ENCODE assay signal across 28 cellular contexts in the genomic region with DNA sequence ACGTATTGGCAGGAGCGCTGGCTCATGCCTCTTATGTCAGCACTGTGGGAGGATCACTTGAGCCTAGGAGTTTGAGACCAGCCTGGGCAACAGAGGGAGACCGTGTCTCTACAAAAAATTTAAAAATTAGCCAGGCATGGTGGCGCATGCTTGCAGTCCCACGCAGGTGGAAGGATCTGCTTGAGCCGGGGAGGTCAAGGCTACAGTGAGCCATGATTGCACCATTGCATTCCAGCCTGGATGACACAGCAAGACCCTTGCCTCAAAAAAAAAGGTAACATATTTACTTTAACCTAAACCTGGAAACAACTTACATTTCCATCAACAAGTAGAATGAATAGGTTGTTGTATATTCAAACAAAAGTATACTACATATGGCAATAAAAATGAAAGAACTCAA.
"Had no signal": no experiment of that assay in that cellular context is flagged by ENCODE, and none has a peak within 500 bp of the region (broad histone marks: within the 10 kb centered on the region; RNA-seq: fewer than 3 reads in every experiment).

No MANE protein-coding gene starts in this region.

- H3K4me1 Mint-ChIP-seq: endodermal cell had no signal

- H3K27ac Mint-ChIP-seq: dendritic cell treated with granulocyte-macrophage colony-stimulating factor and Interleukin-4, amounts not matched to agents 40 ng/mL and 50 ng/mL, for 4 days; endodermal cell had no signal

- H3K9me3 ChIP-seq: colonic mucosa, esophagus squamous epithelium, gastrocnemius medialis, gastroesophageal sphincter had no signal

- FAIRE-seq: colon, endometrium, endothelial cell of umbilical vein, frontal cortex had no signal

- H3K4me3 ChIP-seq: colonic mucosa, coronary artery, dorsolateral prefrontal cortex, esophagus squamous epithelium, gastrocnemius medialis, gastroesophageal sphincter, heart left ventricle, heart right ventricle had no signal

- ATAC-seq: effector memory CD8-positive, alpha-beta T cell; esophagus mucosa; foreskin keratinocyte; gastrocnemius medialis; gastroesophageal sphincter; heart left ventricle; heart right ventricle had no signal

- H3K27ac ChIP-seq: colonic mucosa, coronary artery, dorsolateral prefrontal cortex, epithelial cell of prostate, esophagus squamous epithelium, foreskin keratinocyte, gastrocnemius medialis, gastroesophageal sphincter, heart left ventricle, heart right ventricle had no signal

- H3K27me3 ChIP-seq: colonic mucosa, dorsolateral prefrontal cortex, esophagus squamous epithelium, foreskin keratinocyte, gastrocnemius medialis, gastroesophageal sphincter, heart left ventricle, heart right ventricle had no signal

- H3K4me3 Mint-ChIP-seq: dendritic cell treated with granulocyte-macrophage colony-stimulating factor and Interleukin-4, amounts not matched to agents 40 ng/mL and 50 ng/mL, for 4 days; effector memory CD8-positive, alpha-beta T cell; endodermal cell had no signal

- DNase-seq: colonic mucosa; cortex of kidney; dermis blood vessel endothelial cell; dorsolateral prefrontal cortex; effector CD4-positive, alpha-beta T cell; effector CD8-positive, alpha-beta T cell; effector memory CD4-positive, alpha-beta T cell; effector memory CD8-positive, alpha-beta T cell; endodermal cell; erythroblast; esophagus squamous epithelium; foreskin fibroblast; foreskin keratinocyte; foreskin melanocyte; gastrocnemius medialis; glutamatergic neuron; head of caudate nucleus; heart left ventricle; heart right ventricle had no signal

- H3K36me3 ChIP-seq: colonic mucosa had no signal

- H3K4me1 ChIP-seq: colonic mucosa, esophagus squamous epithelium, foreskin keratinocyte, gastrocnemius medialis, gastroesophageal sphincter, heart left ventricle, heart right ventricle had no signal

- H3K27me3 Mint-ChIP-seq: dendritic cell treated with granulocyte-macrophage colony-stimulating factor and Interleukin-4, amounts not matched to agents 40 ng/mL and 50 ng/mL, for 4 days; effector memory CD8-positive, alpha-beta T cell had no signal
